In genomic region chr1:203619091-203619780, GRCh38 we compare ENCODE assay signal across 21 cellular contexts. TPM values are rescaled to one million over a fixed set of nuclear protein-coding genes. Genes with fewer than 3 reads are reported as not detected.
DNase-seq lines count a peak whose midpoint lies in the region; ATAC-seq and TF ChIP-seq lines count a peak whose summit lies in the region.
"Had no signal": no experiment of that assay in that cellular context is flagged by ENCODE, and none has a peak within 500 bp of the region (broad histone marks: within the 10 kb centered on the region; RNA-seq: fewer than 3 reads in every experiment).

No MANE protein-coding gene starts in this region.

- no peak overlapping the region for H3K4me2 ChIP-seq in neural progenitor cell
- H3K4me2 ChIP-seq: BLaER1 had no signal

- H3K27me3 Mint-ChIP-seq in natural killer cell treated with Interleukin-12 subunit alpha and Interleukin-12 subunit beta and Interleukin-15 and Interleukin-18, amount 100 ng/mL, for 72 hours: no peaks in the 10 kb centered on the region
- H3K27me3 Mint-ChIP-seq in natural killer cell (ENCODE audit: low read depth in 2 of 2) (no peaks in the 10 kb centered on the region), T-helper 17 cell (no peaks in the 10 kb centered on the region), neural progenitor cell (ENCODE audit: insufficient read depth, low read depth) (peaks cover 13% of the 10 kb centered on the region)
- H3K27me3 Mint-ChIP-seq: CD4-positive, alpha-beta memory T cell had no signal

- no peak for TF ChIP-seq CTCF in natural killer cell (IDR thresholded peaks at IDR 0.05)
- TF ChIP-seq CTCF in neural progenitor cell (IDR thresholded peaks at IDR 0.05): no peak

- no peaks in the 10 kb centered on the region for H3K27me3 ChIP-seq in neural progenitor cell
- H3K27me3 ChIP-seq: BLaER1 had no signal

- peak overlapping the region; percentile 93 to 99 for H3K27ac Mint-ChIP-seq in natural killer cell treated with Interleukin-12 subunit alpha and Interleukin-12 subunit beta and Interleukin-15 and Interleukin-18, amount 100 ng/mL, for 72 hours
- H3K27ac Mint-ChIP-seq in natural killer cell: no peak overlapping the region
- peak overlapping the region; percentile 71 for H3K27ac Mint-ChIP-seq in T-helper 17 cell
- H3K27ac Mint-ChIP-seq in neural progenitor cell: peak overlapping the region; percentile 23
- H3K27ac Mint-ChIP-seq: CD14-positive monocyte, HFFc6 had no signal

- H4K20me1 ChIP-seq in neural progenitor cell (ENCODE audit: low read depth): no peaks in the 10 kb centered on the region
- H4K20me1 ChIP-seq: BLaER1 had no signal

- peaks cover 5% of the 10 kb centered on the region for H3K4me1 ChIP-seq in neural progenitor cell

- peaks cover 6% of the 10 kb centered on the region for H3F3A ChIP-seq in neural progenitor cell (ENCODE audit: low read depth)

- no peak for ATAC-seq in natural killer cell treated with Interleukin-12 subunit alpha and Interleukin-12 subunit beta and Interleukin-15 and Interleukin-18, amount 100 ng/mL, for 72 hours
- ATAC-seq in natural killer cell: no peak
- no peak for ATAC-seq in T-helper 17 cell
- ATAC-seq in stimulated activated naive CD8-positive, alpha-beta T cell treated with anti-CD3 and anti-CD28 coated beads, Interleukin-15, Interleukin-2, amounts not matched to agents 100 U/mL and 50 U/mL, for 24 hours: no peak
- ATAC-seq in GM19467 (IDR thresholded peaks at IDR 0.05; ENCODE audit: unreplicated experiment): no peak
- ATAC-seq: GM12878, HCT116 had no signal

- intact Hi-C loops in natural killer cell (cut with micrococcal nuclease): no loop called here

- H2AFZ ChIP-seq in neural progenitor cell (replicated peaks): no peak overlapping the region

- H3K27ac ChIP-seq in neural progenitor cell: no peak overlapping the region
- H3K27ac ChIP-seq: BLaER1, HL-60 had no signal

- H3K79me2 ChIP-seq in neural progenitor cell (ENCODE audit: low read depth): no peaks in the 10 kb centered on the region

- H3K4me3 Mint-ChIP-seq in natural killer cell treated with Interleukin-12 subunit alpha and Interleukin-12 subunit beta and Interleukin-15 and Interleukin-18, amount 100 ng/mL, for 72 hours: no peak overlapping the region
- H3K4me3 Mint-ChIP-seq in natural killer cell (no peak overlapping the region), T-helper 17 cell (no peak overlapping the region), neural progenitor cell (no peak overlapping the region)
- H3K4me3 Mint-ChIP-seq: CD14-positive monocyte; CD4-positive, alpha-beta memory T cell; HFFc6 had no signal

- H3K9me3 Mint-ChIP-seq in natural killer cell treated with Interleukin-12 subunit alpha and Interleukin-12 subunit beta and Interleukin-15 and Interleukin-18, amount 100 ng/mL, for 72 hours: no peaks in the 10 kb centered on the region
- H3K9me3 Mint-ChIP-seq in natural killer cell (no peaks in the 10 kb centered on the region), neural progenitor cell (no peaks in the 10 kb centered on the region)
- H3K9me3 Mint-ChIP-seq: HFFc6 had no signal

- H3K36me3 ChIP-seq in neural progenitor cell: no peaks in the 10 kb centered on the region
- H3K36me3 ChIP-seq: BLaER1 had no signal

- no peak overlapping the region for H3K9ac ChIP-seq in neural progenitor cell
- H3K9ac ChIP-seq: BLaER1 had no signal

- no peak for DNase-seq in natural killer cell treated with Interleukin-12 subunit alpha and Interleukin-12 subunit beta and Interleukin-15 and Interleukin-18, amount 100 ng/mL, for 72 hours (ENCODE audit: low spot score)
- DNase-seq in natural killer cell (no peak), T-helper 17 cell (no peak), neural progenitor cell (ENCODE audit: low spot score) (no peak), MV-4-11 (lab: John Stamatoyannopoulos, UW) (no peak), UCSD-AML1 (lab: John Stamatoyannopoulos, UW; ENCODE audit: unreplicated experiment) (no peak)
- DNase-seq in stimulated activated naive CD8-positive, alpha-beta T cell treated with anti-CD3 and anti-CD28 coated beads, Interleukin-15, Interleukin-2, amounts not matched to agents 100 U/mL and 50 U/mL, for 24 hours: no peak
- DNase-seq: 8988T; Calu3; CD4-positive, alpha-beta memory T cell; DMS79 treated with DMSO at 0.1 percent for 48 hours; EL; GOT3; H7; HFFc6 had no signal

- H3K9me3 ChIP-seq in T-helper 17 cell (ENCODE audit: control insufficient read depth, low read length, poor library complexity, severe bottlenecking) (no peaks in the 10 kb centered on the region), neural progenitor cell (ENCODE audit: low read depth) (no peaks in the 10 kb centered on the region)
- H3K9me3 ChIP-seq: BLaER1 had no signal

- no peaks in the 10 kb centered on the region for H3K36me3 Mint-ChIP-seq in natural killer cell treated with Interleukin-12 subunit alpha and Interleukin-12 subunit beta and Interleukin-15 and Interleukin-18, amount 100 ng/mL, for 72 hours
- H3K36me3 Mint-ChIP-seq in natural killer cell (no peaks in the 10 kb centered on the region), T-helper 17 cell (ENCODE audit: low read depth) (no peaks in the 10 kb centered on the region), neural progenitor cell (no peaks in the 10 kb centered on the region)
- H3K36me3 Mint-ChIP-seq: CD14-positive monocyte; CD4-positive, alpha-beta memory T cell had no signal

- no peak overlapping the region for H3K4me3 ChIP-seq in neural progenitor cell
- H3K4me3 ChIP-seq: BLaER1, GM12878 had no signal

- H3K4me1 Mint-ChIP-seq in natural killer cell treated with Interleukin-12 subunit alpha and Interleukin-12 subunit beta and Interleukin-15 and Interleukin-18, amount 100 ng/mL, for 72 hours (ENCODE audit: low read depth in 2 of 2): peaks cover 48 to 49% of the 10 kb centered on the region in 2 donors
- H3K4me1 Mint-ChIP-seq in natural killer cell (peaks cover 0 to 6% of the 10 kb centered on the region in 2 donors), T-helper 17 cell (peaks cover 16% of the 10 kb centered on the region), neural progenitor cell (peaks cover 30% of the 10 kb centered on the region)

RNA-seq across cellular contexts. Expression of gene ATP2B4, which starts 7.4 kb away (rescaled TPM):
- 100 to 1,000 TPM; 158 to 191 TPM for total RNA-seq in natural killer cell treated with Interleukin-12 subunit alpha and Interleukin-12 subunit beta and Interleukin-15 and Interleukin-18, amount 100 ng/mL, for 72 hours
- total RNA-seq in natural killer cell: 100 to 1,000 TPM; 175 to 235 (median 196) TPM
- 10 to 100 TPM; 92.5 to 99.2 TPM for total RNA-seq in T-helper 17 cell
- 39.6 and 39.8 TPM in 2 replicates for total RNA-seq in neural progenitor cell (ENCODE audit: low replicate concordance)

Comparison
In these comparisons a context has a peak if more than half of its experiments do, and no peak if none do; other contexts are left out.
1. H3K27ac Mint-ChIP-seq: peak in natural killer cell treated with Interleukin-12 subunit alpha and Interleukin-12 subunit beta and Interleukin-15 and Interleukin-18, amount 100 ng/mL, for 72 hours (2 of 2), T-helper 17 cell (single experiment) and neural progenitor cell (single experiment); none in natural killer cell (0 of 2).